Comparison of ENCODE assay signal across 21 cellular contexts in the genomic region with DNA sequence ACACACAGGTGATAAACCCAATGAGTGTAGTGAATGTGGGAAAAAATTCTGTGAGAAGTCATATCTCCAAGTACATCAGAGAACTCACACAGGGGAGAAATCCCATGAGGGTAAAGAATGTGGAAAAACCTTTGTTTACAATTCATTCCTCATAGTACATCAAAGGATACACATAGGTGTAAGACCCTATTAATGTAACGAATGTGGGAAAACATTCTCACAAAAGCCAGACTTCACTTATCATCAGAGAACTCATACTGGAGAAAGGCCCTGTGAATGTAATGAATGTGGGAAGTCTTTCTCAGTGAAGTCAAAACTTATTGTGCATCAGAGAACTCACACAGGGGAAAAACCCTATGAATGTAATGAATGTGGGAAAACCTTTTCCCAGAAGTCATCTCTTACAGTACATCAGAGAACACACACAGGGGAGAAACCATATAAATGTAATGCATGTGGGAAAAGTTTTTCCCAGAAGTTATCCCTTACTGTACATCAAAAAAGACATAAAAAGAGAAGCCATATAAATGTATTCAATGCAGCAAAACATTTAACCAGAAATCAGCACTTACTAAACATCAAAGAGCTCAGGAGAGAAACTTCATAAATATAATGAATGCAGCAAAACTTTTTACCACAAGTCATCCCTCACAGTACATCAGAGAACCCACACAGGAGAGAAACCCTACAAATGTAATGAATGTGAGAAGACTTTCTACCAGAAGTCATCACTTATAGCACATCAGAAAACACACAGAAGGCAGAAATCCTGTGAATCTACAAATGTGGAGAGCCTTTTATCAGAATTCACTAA. TPM values are rescaled to one million over a fixed set of nuclear protein-coding genes. Genes with fewer than 3 reads are reported as not detected.
DNase-seq lines count a peak whose midpoint lies in the region; ATAC-seq, FAIRE-seq and TF ChIP-seq lines count a peak whose summit lies in the region.
"Had no signal": no experiment of that assay in that cellular context is flagged by ENCODE, and none has a peak within 500 bp of the region (broad histone marks: within the 10 kb centered on the region; RNA-seq: fewer than 3 reads in every experiment).

No MANE protein-coding gene starts in this region.

- H3K56ac ChIP-seq in mesendoderm (ENCODE audit: low read length), result no peak overlapping the region

- SMC1A ChIA-PET in GM12878 (lab: Charles Lee; ENCODE audit: uncharacterized antibody, unreplicated experiment), result no interaction called here

- in situ Hi-C loops in Caki2 (cut with HindIII; ENCODE audit: low pct_unique_long_range_greater_than_20kb, low sequenced_read_pairs), result no loop called here
- in situ Hi-C loops in GM12878 (cut with MboI), result no loop called here

- H4K8ac ChIP-seq in mesendoderm (ENCODE audit: low read depth, low read length), result no peak overlapping the region

- H4K20me1 ChIP-seq in GM12878 (ENCODE audit: control insufficient read depth, insufficient read depth), result no peaks in the 10 kb centered on the region
- H4K20me1 ChIP-seq: BLaER1 treated with 17β-estradiol and CSF1 and Interleukin-3, amounts not matched to agents 10 nM and 100 nM had no signal

- no TSS peak for BruUV-seq in GM12878 (replicated peaks; lab: Mats Ljungman, UMichigan)

- 0% methylated on average over 1 of the region's 1 CpG for WGBS in GM12878 (ENCODE audit: insufficient coverage, insufficient replicate concordance, low lambda C conversion rate, missing lambda C conversion rate)
- no CpG with 5 or more reads among the region's 1 CpG for WGBS in mesendoderm (ENCODE audit: extremely low coverage, insufficient coverage, low lambda C conversion rate)

- TF ChIP-seq CTCF in GM12878 (IDR thresholded peaks at IDR 0.05 in 2 of 3, conservative IDR thresholded peaks at IDR 0.05 in 1 of 3; ENCODE audit: control insufficient read depth in 2 of 3, extremely low read depth in 1 of 3, insufficient read depth in 1 of 3, low read depth in 3 of 3, low read length in 3 of 3), result no peak

- no peak for ATAC-seq in GM12878
- ATAC-seq in HG03460 (IDR thresholded peaks at IDR 0.05; ENCODE audit: unreplicated experiment), result no peak

- CTCF ChIA-PET in GM12878 (lab: Yijun Ruan, JAX), result no interaction called here

- FAIRE-seq in HTR-8/SVneo (lab: Jason Lieb, UNC) (peak; percentile 42), GM12878 (lab: Jason Lieb, UNC) (peak; percentile 27)

- POLR2A ChIA-PET in GM12878 (lab: Charles Lee), result no interaction called here

- H3K18ac ChIP-seq in mesendoderm (ENCODE audit: low read length), result no peak overlapping the region

- H2BK5ac ChIP-seq in mesendoderm (ENCODE audit: low read length), result no peak overlapping the region

- no peak for TF ChIP-seq EP300 in GM12878 (IDR thresholded peaks at IDR 0.05; ENCODE audit: borderline replicate concordance in 1 of 2, control insufficient read depth in 1 of 2, low read depth in 2 of 2, low read length in 2 of 2)

- no peaks in the 10 kb centered on the region for H3K4me1 ChIP-seq in GM12878 (ENCODE audit: control insufficient read depth, insufficient read depth, low read length)
- H3K4me1 ChIP-seq in mesendoderm (ENCODE audit: control insufficient read depth, low read depth, low read length), result no peaks in the 10 kb centered on the region
- H3K4me1 ChIP-seq: BLaER1 treated with 17β-estradiol and CSF1 and Interleukin-3, amounts not matched to agents 10 nM and 100 nM; Caco-2; Peyer's patch; SJSA1 had no signal

- no peak overlapping the region for H3K4ac ChIP-seq in mesendoderm (ENCODE audit: low read depth, low read length)

- no peak overlapping the region for H2AFZ ChIP-seq in GM12878 (ENCODE audit: control insufficient read depth, low read depth, low read length)

- TF ChIP-seq POLR2A in GM12878 (IDR thresholded peaks at IDR 0.05; ENCODE audit: low read depth, low read length), result no peak

- H2BK120ac ChIP-seq in mesendoderm (ENCODE audit: low read depth, low read length), result no peak overlapping the region

- intact Hi-C loops in GM12878 (cut with micrococcal nuclease; ENCODE audit: unreplicated experiment), result no loop called here

- H3K9me3 ChIP-seq in GM12878 (replicated peaks; ENCODE audit: control insufficient read depth, insufficient read depth, low read length), result peaks cover 10% of the 10 kb centered on the region; the same call in 2 of the 3 replicates

- H4K5ac ChIP-seq in mesendoderm (ENCODE audit: low read length), result no peak overlapping the region

- H2BK15ac ChIP-seq in mesendoderm (replicated peaks; ENCODE audit: low read depth), result no peak overlapping the region

- no peaks in the 10 kb centered on the region for H3K27me3 ChIP-seq in GM12878 (replicated peaks in 1 of 2; ENCODE audit: control insufficient read depth in 2 of 2, insufficient read depth in 2 of 2, low read length in 1 of 2)
- peaks cover 2% of the 10 kb centered on the region for H3K27me3 ChIP-seq in mesendoderm (ENCODE audit: insufficient read depth, low read length, poor library complexity)
- H3K27me3 ChIP-seq: BLaER1 treated with 17β-estradiol and CSF1 and Interleukin-3, amounts not matched to agents 10 nM and 100 nM; Peyer's patch; SJSA1 had no signal

- RAD21 ChIA-PET in GM12878 (lab: Charles Lee; ENCODE audit: unreplicated experiment), result no interaction called here

- DNase-seq in Caki2 (ENCODE audit: low read depth), result peak; percentile 37
- no peak for DNase-seq in HTR-8/SVneo (ENCODE audit: insufficient read length, low spot score)
- DNase-seq in GM12878 (ENCODE audit: low read depth, low spot score), result no peak
- peak; percentile 9 for DNase-seq in mesendoderm
- DNase-seq in DMS114 treated with DMSO at 0.1 percent for 48 hours (lab: John Stamatoyannopoulos, UW; ENCODE audit: unreplicated experiment), result no peak
- DNase-seq in stimulated activated CD4-positive, alpha-beta T cell treated with anti-CD3 and anti-CD28 coated beads, Interleukin-12 subunit alpha, Interleukin-12 subunit beta, amount 100 ng/mL, for 4 hours, result no peak
- DNase-seq: Caco-2; CD4-positive, alpha-beta memory T cell; DMS79; H9; NCI-H1105 treated with DMSO at 0.1 percent for 48 hours; NCI-H2029 treated with DMSO at 0.1 percent for 48 hours; NCI-H2171; NCI-H524 treated with DMSO at 0.1 percent for 48 hours; NCI-H82; Peyer's patch; T-helper 1 cell had no signal

- H3K27ac ChIP-seq in GM12878 (ENCODE audit: control insufficient read depth, insufficient read depth), result no peak overlapping the region
- no peak overlapping the region for H3K27ac ChIP-seq in mesendoderm (ENCODE audit: low read depth, low read length)
- H3K27ac ChIP-seq: BLaER1 treated with 17β-estradiol and CSF1 and Interleukin-3, amounts not matched to agents 10 nM and 100 nM; KMS-11; Peyer's patch; SJSA1 had no signal

- H3K9ac ChIP-seq in GM12878 (ENCODE audit: control insufficient read depth, insufficient read depth, low read length) (no peak overlapping the region), mesendoderm (ENCODE audit: low read length) (no peak overlapping the region)
- H3K9ac ChIP-seq: BLaER1 treated with 17β-estradiol and CSF1 and Interleukin-3, amounts not matched to agents 10 nM and 100 nM; KMS-11 had no signal

- no peaks in the 10 kb centered on the region for H3K79me1 ChIP-seq in mesendoderm (ENCODE audit: low read length)

- no peak overlapping the region for H3K4me3 ChIP-seq in GM12878
- H3K4me3 ChIP-seq in mesendoderm (ENCODE audit: low read length), result no peak overlapping the region
- H3K4me3 ChIP-seq: BLaER1 treated with 17β-estradiol and CSF1 and Interleukin-3, amounts not matched to agents 10 nM and 100 nM; Peyer's patch; SJSA1 had no signal

- H3K4me2 ChIP-seq in GM12878 (ENCODE audit: control insufficient read depth, insufficient read depth) (no peak overlapping the region), mesendoderm (ENCODE audit: low read length) (no peak overlapping the region)
- H3K4me2 ChIP-seq: BLaER1 treated with 17β-estradiol and CSF1 and Interleukin-3, amounts not matched to agents 10 nM and 100 nM; KMS-11 had no signal

- H3K79me2 ChIP-seq in GM12878 (ENCODE audit: control insufficient read depth, insufficient read depth, low read length) (no peaks in the 10 kb centered on the region), mesendoderm (ENCODE audit: control insufficient read depth, insufficient read depth, low read length) (no peaks in the 10 kb centered on the region)

- H3K36me3 ChIP-seq in GM12878 (ENCODE audit: control insufficient read depth in 2 of 2, insufficient read depth in 2 of 2, low read length in 1 of 2) (no peaks in the 10 kb centered on the region), mesendoderm (ENCODE audit: control insufficient read depth, insufficient read depth, low read length) (no peaks in the 10 kb centered on the region)
- H3K36me3 ChIP-seq: Peyer's patch, SJSA1 had no signal

- H3K23ac ChIP-seq in mesendoderm (ENCODE audit: low read length), result no peak overlapping the region

- no peak for TF ChIP-seq RAD21 in GM12878 (IDR thresholded peaks at IDR 0.05; ENCODE audit: insufficient read depth, low read depth, low read length)

- no peak overlapping the region for H2AK5ac ChIP-seq in mesendoderm (ENCODE audit: low read length)

TF ChIP-seq in GM12878, 131 proteins besides CTCF, POLR2A, EP300 and RAD21:
- TF ChIP-seq CREM (IDR thresholded peaks at IDR 0.05; ENCODE audit: low read depth) (no peak), ZNF217 (IDR thresholded peaks at IDR 0.05) (0 out of 2 replicates have a peak, but pooled peaks have one; percentile 27), POU2F2 (IDR thresholded peaks at IDR 0.05; ENCODE audit: borderline replicate concordance, low read depth, low read length) (no peak), ZNF274 (IDR thresholded peaks at IDR 0.05; ENCODE audit: insufficient read depth, insufficient read length) (peak; percentile 97), CBX5 (IDR thresholded peaks at IDR 0.05; ENCODE audit: low read depth) (peak; percentile 96; the same call in 1 of the 2 replicates)

RNA-seq across cellular contexts. Expression of a gene that starts 49.8 kb away (rescaled TPM):
- total RNA-seq in Caki2 (2014; rRNA removed; shearing (Covaris generic); ENCODE audit: low replicate concordance), result 4.7 and 11.0 TPM in 2 replicates
- total RNA-seq in GM12878 (2013; cell fraction: nucleolus; rRNA removed), result 1.6 and 1.9 TPM in 2 replicates
- total RNA-seq in GM12878 (2014; rRNA removed) (0.33 and 0.68 TPM in 2 replicates), GM12878 (2014; rRNA removed; fragmentation: Illumina TruSeq; extraction: Trizol) (0.46 and 0.72 TPM in 2 replicates), GM12878 (2021) (0.35 and 0.51 TPM in 2 replicates)
- 0.39 TPM for polyA plus RNA-seq in GM12878 (2011; ENCODE audit: low read depth)
- polyA plus RNA-seq in GM12878 (2011; rRNA removed) (0.12 and 0.13 TPM in 2 replicates), GM12878 (2014; fragmentation: Illumina TruSeq; extraction: Trizol) (0.73 and 0.98 TPM in 2 replicates), GM12878 (2014; fragmentation: Nextera tagmentation; extraction: Ambion mirVana) (under 1 TPM; 0.33 to 0.35 TPM), GM12878 (2014; rRNA removed) (0.26 and 0.49 TPM in 2 replicates), GM12878 (2016; fragmentation: Nextera tagmentation; extraction: Ambion mirVana) (under 1 TPM; 0.35 to 0.75 TPM)
- 0.03 and 0.07 TPM in 2 replicates for polyA plus RNA-seq in GM12878 (2011; cell fraction: cytosol; rRNA removed)
- not detected in 2 replicates for polyA plus RNA-seq in GM12878 (2011; cell fraction: nucleus; rRNA removed)
- polyA plus RNA-seq in GM12878 (2012), result 0.28 and 0.39 TPM in 2 replicates
- 0.10 TPM in 1 of 2 replicates, not detected in the other for polyA minus RNA-seq in GM12878 (2011; rRNA and poly(A)+ RNA removed)
- polyA minus RNA-seq in GM12878 (2011; cell fraction: cytosol; rRNA and poly(A)+ RNA removed), result not detected in 2 replicates
- polyA minus RNA-seq in GM12878 (2011; cell fraction: nucleus; rRNA and poly(A)+ RNA removed), result not detected in 2 replicates
- polyA plus RNA-seq in mesendoderm (2013, experiment 1 of 2), result 11.9 TPM
- 11.7 TPM for polyA plus RNA-seq in mesendoderm (2013, experiment 2 of 2)

Comparison
In these comparisons a context has a peak if more than half of its experiments do, and no peak if none do; other contexts are left out.
1. DNase-seq: peak in Caki2 (single experiment) and mesendoderm (single experiment); none in HTR-8/SVneo (single experiment), GM12878 (single experiment), DMS114 treated with DMSO at 0.1 percent for 48 hours (single experiment) and stimulated activated CD4-positive, alpha-beta T cell treated with anti-CD3 and anti-CD28 coated beads, Interleukin-12 subunit alpha, Interleukin-12 subunit beta, amount 100 ng/mL, for 4 hours (single experiment).